Comparison of ENCODE assay signal across 18 cellular contexts in the genomic region with DNA sequence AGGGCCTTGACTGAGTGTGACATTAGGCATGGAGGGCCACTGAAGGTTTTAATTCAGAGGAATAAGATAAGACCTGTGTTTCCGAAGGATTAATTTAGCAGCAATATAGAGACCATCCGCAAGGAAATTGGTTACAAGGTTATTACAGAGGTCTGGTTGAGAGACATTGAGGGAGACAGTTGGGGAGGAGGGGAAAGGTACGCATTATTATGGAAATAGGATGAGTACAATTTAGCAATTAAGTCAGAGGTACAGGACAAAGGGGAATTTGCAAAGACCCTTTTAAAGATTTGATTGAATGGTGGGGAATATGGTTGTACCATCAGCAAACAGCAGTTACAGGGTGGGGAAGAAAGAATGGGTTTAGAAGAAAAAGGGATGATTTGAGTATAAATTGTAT. TPM values are rescaled to one million over a fixed set of nuclear protein-coding genes. Genes with fewer than 3 reads are reported as not detected.
A peak's percentile ranks its signal among the peaks of the same experiment; 100 is the strongest.
DNase-seq lines count a peak whose midpoint lies in the region; ATAC-seq and TF ChIP-seq lines count a peak whose summit lies in the region.
"Had no signal": no experiment of that assay in that cellular context is flagged by ENCODE, and none has a peak within 500 bp of the region (broad histone marks: within the 10 kb centered on the region; RNA-seq: fewer than 3 reads in every experiment).

No MANE protein-coding gene starts in this region.

- no peak overlapping the region for H3K4me3 Mint-ChIP-seq in activated CD8-positive, alpha-beta T cell treated with anti-CD3 and anti-CD28 coated beads for 36 hours
- H3K4me3 Mint-ChIP-seq in activated CD8-positive, alpha-beta T cell treated with anti-CD3 and anti-CD28 coated beads, Interleukin-2, amount 10 ng/mL, durations not matched to agents 7 days and 5 days = no peak overlapping the region
- H3K4me3 Mint-ChIP-seq in brain = no peak overlapping the region
- H3K4me3 Mint-ChIP-seq in nephron progenitor cell = no peak overlapping the region
- H3K4me3 Mint-ChIP-seq: type B pancreatic cell had no signal

- no peak for TF ChIP-seq CTCF in activated CD8-positive, alpha-beta T cell treated with anti-CD3 and anti-CD28 coated beads for 36 hours (IDR thresholded peaks at IDR 0.05)
- no peak for TF ChIP-seq CTCF in brain (conservative IDR thresholded peaks at IDR 0.05)
- no peak for TF ChIP-seq CTCF in nephron progenitor cell (IDR thresholded peaks at IDR 0.05)

- CTCF ChIA-PET in activated CD8-positive, alpha-beta T cell treated with anti-CD3 and anti-CD28 coated beads for 36 hours (lab: Charles Lee) = interaction anchor here (1.2 kb wide), 1 partner anchor 56 kb away, joined by 3 read pairs; no protein-coding TSS in a partner anchor
- CTCF ChIA-PET in activated CD8-positive, alpha-beta T cell treated with anti-CD3 and anti-CD28 coated beads, Interleukin-2, amount 10 ng/mL, durations not matched to agents 7 days and 5 days (lab: Charles Lee) = interaction anchor here (1.6 kb wide), 1 partner anchor 10 kb away, joined by 5 read pairs; no protein-coding TSS in a partner anchor

- H3K27ac Mint-ChIP-seq in activated CD8-positive, alpha-beta T cell treated with anti-CD3 and anti-CD28 coated beads for 36 hours = peak overlapping the region; percentile 47
- no peak overlapping the region for H3K27ac Mint-ChIP-seq in activated CD8-positive, alpha-beta T cell treated with anti-CD3 and anti-CD28 coated beads, Interleukin-2, amount 10 ng/mL, durations not matched to agents 7 days and 5 days
- H3K27ac Mint-ChIP-seq in brain = peak overlapping the region in 4 of 5 experiments; percentile 7 to 44 (median 30)
- peak overlapping the region; percentile 46 for H3K27ac Mint-ChIP-seq in nephron progenitor cell
- H3K27ac Mint-ChIP-seq: type B pancreatic cell had no signal

- H3K9ac ChIP-seq in HUES48 (ENCODE audit: low read depth, low read length) = peak overlapping the region; percentile 7; the same call in 1 of the 2 replicates

- POLR2A ChIA-PET in activated CD8-positive, alpha-beta T cell treated with anti-CD3 and anti-CD28 coated beads for 36 hours (lab: Charles Lee) = interaction anchor here (0.7 to 1.3 kb wide), 5 partner anchors 10 to 64 kb away, joined by 3 read pairs; no protein-coding TSS in a partner anchor
- POLR2A ChIA-PET in activated CD8-positive, alpha-beta T cell treated with anti-CD3 and anti-CD28 coated beads, Interleukin-2, amount 10 ng/mL, durations not matched to agents 7 days and 5 days (lab: Charles Lee) = no interaction called here

- H3K4me3 ChIP-seq in HUES48 (ENCODE audit: low read depth, low read length) = peak overlapping the region; percentile 35; the same call in 1 of the 2 replicates
- H3K4me3 ChIP-seq: breast epithelium, esophagus squamous epithelium had no signal

- H3K9me3 ChIP-seq in HUES48 (ENCODE audit: control insufficient read depth, insufficient read depth, low read length) = no peaks in the 10 kb centered on the region
- H3K9me3 ChIP-seq: breast epithelium, esophagus squamous epithelium had no signal

- no peaks in the 10 kb centered on the region for H3K27me3 Mint-ChIP-seq in activated CD8-positive, alpha-beta T cell treated with anti-CD3 and anti-CD28 coated beads for 36 hours
- H3K27me3 Mint-ChIP-seq in activated CD8-positive, alpha-beta T cell treated with anti-CD3 and anti-CD28 coated beads, Interleukin-2, amount 10 ng/mL, durations not matched to agents 7 days and 5 days (ENCODE audit: low read depth) = no peaks in the 10 kb centered on the region
- no peaks in the 10 kb centered on the region for H3K27me3 Mint-ChIP-seq in brain
- no peaks in the 10 kb centered on the region for H3K27me3 Mint-ChIP-seq in nephron progenitor cell (ENCODE audit: low read depth, poor library complexity)
- H3K27me3 Mint-ChIP-seq: type B pancreatic cell had no signal

- intact Hi-C loops in activated CD8-positive, alpha-beta T cell treated with anti-CD3 and anti-CD28 coated beads for 36 hours (cut with micrococcal nuclease) = no loop called here

- H3K27ac ChIP-seq in HUES48 (ENCODE audit: low read depth, low read length) = peak overlapping the region; percentile 65
- H3K27ac ChIP-seq: breast epithelium, esophagus squamous epithelium had no signal

- peaks cover 3% of the 10 kb centered on the region for H3K36me3 Mint-ChIP-seq in activated CD8-positive, alpha-beta T cell treated with anti-CD3 and anti-CD28 coated beads for 36 hours (ENCODE audit: low read depth)
- H3K36me3 Mint-ChIP-seq in activated CD8-positive, alpha-beta T cell treated with anti-CD3 and anti-CD28 coated beads, Interleukin-2, amount 10 ng/mL, durations not matched to agents 7 days and 5 days (ENCODE audit: low read depth) = peaks cover 19% of the 10 kb centered on the region
- H3K36me3 Mint-ChIP-seq in brain (peaks cover 29% of the 10 kb centered on the region), nephron progenitor cell (ENCODE audit: low read depth) (peaks cover 12% of the 10 kb centered on the region)

- H3K4me1 ChIP-seq in HUES48 (ENCODE audit: control insufficient read depth, insufficient read depth, low read length) = peaks cover 37% of the 10 kb centered on the region

- no peaks in the 10 kb centered on the region for H3K9me3 Mint-ChIP-seq in activated CD8-positive, alpha-beta T cell treated with anti-CD3 and anti-CD28 coated beads for 36 hours
- H3K9me3 Mint-ChIP-seq in activated CD8-positive, alpha-beta T cell treated with anti-CD3 and anti-CD28 coated beads, Interleukin-2, amount 10 ng/mL, durations not matched to agents 7 days and 5 days (ENCODE audit: insufficient read depth) = no peaks in the 10 kb centered on the region
- H3K9me3 Mint-ChIP-seq in brain (no peaks in the 10 kb centered on the region), nephron progenitor cell (no peaks in the 10 kb centered on the region)
- H3K9me3 Mint-ChIP-seq: type B pancreatic cell had no signal

- DNase-seq in activated CD8-positive, alpha-beta T cell treated with anti-CD3 and anti-CD28 coated beads for 36 hours = no peak
- no peak for DNase-seq in activated CD8-positive, alpha-beta T cell treated with anti-CD3 and anti-CD28 coated beads, Interleukin-2, amount 10 ng/mL, durations not matched to agents 7 days and 5 days
- DNase-seq in nephron progenitor cell = no peak
- DNase-seq in NCI-H187 (lab: John Stamatoyannopoulos, UW) = no peak
- DNase-seq in NCI-H1092 (lab: John Stamatoyannopoulos, UW) = no peak
- DNase-seq: activated gamma-delta T cell treated with Interleukin-2 at 50 U/mL for 16 hours, C1 segment of cervical spinal cord, DMS79, esophagus squamous epithelium, NCI-H1694, NCI-H226, SW 1271 had no signal

- H3K4me1 Mint-ChIP-seq in activated CD8-positive, alpha-beta T cell treated with anti-CD3 and anti-CD28 coated beads for 36 hours (ENCODE audit: low read depth) = peaks cover 49% of the 10 kb centered on the region
- peaks cover 26% of the 10 kb centered on the region for H3K4me1 Mint-ChIP-seq in activated CD8-positive, alpha-beta T cell treated with anti-CD3 and anti-CD28 coated beads, Interleukin-2, amount 10 ng/mL, durations not matched to agents 7 days and 5 days (ENCODE audit: low read depth)
- H3K4me1 Mint-ChIP-seq in brain (peaks cover 45% of the 10 kb centered on the region), nephron progenitor cell (peaks cover 39% of the 10 kb centered on the region)

- no peak for ATAC-seq in activated CD8-positive, alpha-beta T cell treated with anti-CD3 and anti-CD28 coated beads for 36 hours
- ATAC-seq in activated CD8-positive, alpha-beta T cell treated with anti-CD3 and anti-CD28 coated beads, Interleukin-2, amount 10 ng/mL, durations not matched to agents 7 days and 5 days = no peak
- no peak for ATAC-seq in HG03108 (IDR thresholded peaks at IDR 0.05; ENCODE audit: unreplicated experiment)
- ATAC-seq: HCT116 had no signal

- H3K27me3 ChIP-seq in HUES48 (ENCODE audit: control insufficient read depth, insufficient read depth, low read length) = no peaks in the 10 kb centered on the region
- H3K27me3 ChIP-seq: breast epithelium, esophagus squamous epithelium had no signal

- no peaks in the 10 kb centered on the region for H3K36me3 ChIP-seq in HUES48 (ENCODE audit: control insufficient read depth, insufficient read depth, low read length)
- H3K36me3 ChIP-seq: breast epithelium had no signal

RNA-seq across cellular contexts. Expression of a gene that starts 11.1 kb away (rescaled TPM):
- total RNA-seq in activated CD8-positive, alpha-beta T cell treated with anti-CD3 and anti-CD28 coated beads for 36 hours = 10 to 100 TPM; 33.9 to 38.9 TPM
- total RNA-seq in activated CD8-positive, alpha-beta T cell treated with anti-CD3 and anti-CD28 coated beads, Interleukin-2, amount 10 ng/mL, durations not matched to agents 7 days and 5 days = 10 to 100 TPM; 41.0 to 44.0 TPM
- 27.7 TPM for polyA plus RNA-seq in brain (ENCODE audit: insufficient read depth, low read depth, low replicate concordance)

RNA-seq across cellular contexts. Expression of a gene that starts 54.3 kb away (rescaled TPM):
- 100 to 1,000 TPM; 156 to 159 TPM for total RNA-seq in activated CD8-positive, alpha-beta T cell treated with anti-CD3 and anti-CD28 coated beads for 36 hours
- total RNA-seq in activated CD8-positive, alpha-beta T cell treated with anti-CD3 and anti-CD28 coated beads, Interleukin-2, amount 10 ng/mL, durations not matched to agents 7 days and 5 days = 10 to 100 TPM; 81.7 to 84.3 TPM
- 1.4 TPM for polyA plus RNA-seq in brain (ENCODE audit: insufficient read depth, low read depth, low replicate concordance)
